In the genomic region with DNA sequence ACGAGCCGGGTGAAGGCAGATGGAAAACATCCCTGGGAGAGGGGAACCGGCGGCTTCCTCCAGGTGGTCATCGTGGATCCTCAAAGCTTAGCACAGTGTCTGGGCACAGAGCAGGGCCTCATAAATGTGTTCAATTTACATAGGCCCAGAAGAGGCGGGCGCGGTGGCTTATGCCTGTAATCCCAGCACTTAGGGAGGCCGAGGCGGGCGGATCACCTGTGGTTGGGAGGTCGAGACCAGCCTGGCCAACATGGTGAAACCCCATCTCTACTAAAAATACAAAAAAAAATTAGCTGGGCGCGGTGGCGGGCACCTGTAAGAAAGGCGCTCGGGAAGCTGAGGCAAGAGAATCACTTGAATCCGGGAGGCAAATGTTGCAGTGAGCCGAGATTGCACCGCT, we compare ENCODE assay signal across 6 cellular contexts.
DNase-seq lines count a peak whose midpoint lies in the region; FAIRE-seq and TF ChIP-seq lines count a peak whose summit lies in the region.
"Not testable (repeated sequence)": the region's sequence is repeated elsewhere in the genome, so short reads cannot be mapped to it uniquely, and the experiment has no call there.

No MANE protein-coding gene starts in this region.

- not testable (repeated sequence) for H3K4me3 Mint-ChIP-seq in Caco-2 (ENCODE audit: unreplicated experiment); neural crest cell

- H3K9ac ChIP-seq in NT2/D1 (ENCODE audit: insufficient read length, low read depth) (peak overlapping the region; percentile 11), H1 (replicated peaks in 1 of 4; ENCODE audit: extremely low read depth in 1 of 4, low read depth in 3 of 4, low read length in 3 of 4) (0 out of 7 replicates have a peak overlapping the region, but pooled peaks of 1 of the 4 experiments have one; percentile 34), neuronal stem cell (ENCODE audit: low read depth, low read length, poor library complexity) (peak overlapping the region; percentile 13)

- intact Hi-C loops in Caco-2 (cut with micrococcal nuclease; ENCODE audit: unreplicated experiment), result not testable (repeated sequence)

- H2BK15ac ChIP-seq in H1 (ENCODE audit: low read length), result not testable (repeated sequence)
- H2BK15ac ChIP-seq in neuronal stem cell (ENCODE audit: low read length), result peak overlapping the region; percentile 16

- not testable (repeated sequence) for H3K9me3 Mint-ChIP-seq in Caco-2 (ENCODE audit: unreplicated experiment); neural crest cell

- H3K79me2 ChIP-seq in H1 (ENCODE audit: control insufficient read depth in 1 of 2, insufficient read depth in 2 of 2, low read length in 2 of 2); hepatocyte: not testable (repeated sequence)

- DNase-seq in Caco-2; NT2/D1 (ENCODE audit: low read depth, low spot score); H1 (ENCODE audit: low read depth in 1 of 2, low spot score in 2 of 2); hepatocyte (ENCODE audit: low spot score); neural crest cell (ENCODE audit: low read depth, low spot score); neuronal stem cell (ENCODE audit: low spot score): not testable (repeated sequence)

- H3K36me3 ChIP-seq in Caco-2 (ENCODE audit: control insufficient read depth, insufficient read depth, low read length); NT2/D1 (ENCODE audit: insufficient read depth, insufficient read length, low read length); H1 (ENCODE audit: control insufficient read depth in 2 of 4, insufficient read depth in 4 of 4, low read length in 3 of 4); hepatocyte (replicated peaks; ENCODE audit: insufficient read depth, low read depth); neuronal stem cell (replicated peaks in 1 of 2; ENCODE audit: control insufficient read depth in 2 of 2, insufficient read depth in 2 of 2, low read length in 2 of 2): not testable (repeated sequence)

- not testable (repeated sequence) for H3K14ac ChIP-seq in H1 (ENCODE audit: insufficient read length); neuronal stem cell (ENCODE audit: low read length)

- H3K4me1 ChIP-seq in Caco-2, result peaks cover 19% of the 10 kb centered on the region
- H3K4me1 ChIP-seq in NT2/D1 (ENCODE audit: insufficient read depth, insufficient read length); H1 (replicated peaks in 1 of 4; ENCODE audit: control insufficient read depth in 3 of 4, insufficient read depth in 4 of 4, low read length in 3 of 4); hepatocyte (ENCODE audit: insufficient read depth); neuronal stem cell (ENCODE audit: control insufficient read depth in 2 of 2, insufficient read depth in 1 of 2, low read depth in 1 of 2, low read length in 2 of 2): not testable (repeated sequence)

- FAIRE-seq in H1 (lab: Jason Lieb, UNC), result not testable (repeated sequence)

- not testable (repeated sequence) for H3K79me1 ChIP-seq in H1 (ENCODE audit: low read depth, low read length); neuronal stem cell (ENCODE audit: low read depth, low read length)

- not testable (repeated sequence) for H3K4ac ChIP-seq in H1 (replicated peaks; ENCODE audit: insufficient read length, low read depth, low read length); neuronal stem cell (ENCODE audit: low read length)

- H3K27ac Mint-ChIP-seq in Caco-2 (ENCODE audit: unreplicated experiment), result peak overlapping the region; percentile 64
- peak overlapping the region; percentile 86 for H3K27ac Mint-ChIP-seq in neural crest cell (ENCODE audit: unreplicated experiment)

- H3K4me2 ChIP-seq in H1 (ENCODE audit: insufficient read depth in 1 of 2, low read depth in 2 of 2, low read length in 2 of 2); neuronal stem cell (ENCODE audit: insufficient read depth, low read length, poor library complexity, severe bottlenecking): not testable (repeated sequence)
- H3K4me2 ChIP-seq in hepatocyte, result peak overlapping the region; percentile 51

- TF ChIP-seq CTCF in Caco-2 (IDR thresholded peaks at IDR 0.05; ENCODE audit: insufficient read depth in 1 of 2, low read depth in 1 of 2, low read length in 1 of 2, severe bottlenecking in 1 of 2, unreplicated experiment in 1 of 2); H1 (IDR thresholded peaks at IDR 0.05; ENCODE audit: control extremely low read depth in 1 of 3, insufficient read depth in 1 of 3, low read depth in 1 of 3, low read length in 3 of 3); hepatocyte (IDR thresholded peaks at IDR 0.05; ENCODE audit: poor library complexity); neural crest cell (conservative IDR thresholded peaks at IDR 0.05): not testable (repeated sequence)

- not testable (repeated sequence) for H3K9me2 ChIP-seq in hepatocyte (replicated peaks; ENCODE audit: insufficient read depth)

- H2BK12ac ChIP-seq in H1 (ENCODE audit: low read depth, low read length), result 0 out of 2 replicates have a peak overlapping the region, but pooled peaks have one; percentile 75
- H2BK12ac ChIP-seq in neuronal stem cell (ENCODE audit: low read length), result not testable (repeated sequence)

- H3K18ac ChIP-seq in H1 (ENCODE audit: extremely low read depth, low read length); neuronal stem cell (ENCODE audit: low read length): not testable (repeated sequence)

- not testable (repeated sequence) for TF ChIP-seq POLR2A in H1 (IDR thresholded peaks at IDR 0.05; ENCODE audit: control extremely low read depth in 1 of 2, low read depth in 2 of 2, low read length in 2 of 2)

- POLR2A ChIA-PET in Caco-2 (lab: Charles Lee), result not testable (repeated sequence)
- POLR2A ChIA-PET in H1 (lab: Charles Lee; ENCODE audit: partially characterized antibody), result interaction anchor here (1.4 to 1.7 kb wide), 2 partner anchors 10 to 119 kb away, joined by 4 read pairs; no protein-coding TSS in a partner anchor

- not testable (repeated sequence) for H4K20me1 ChIP-seq in H1 (replicated peaks in 1 of 2; ENCODE audit: control insufficient read depth in 1 of 2, insufficient read depth in 2 of 2, low read length in 2 of 2); hepatocyte (ENCODE audit: insufficient read depth, poor library complexity, severe bottlenecking)

- not testable (repeated sequence) for H3K23ac ChIP-seq in H1 (ENCODE audit: insufficient read length); neuronal stem cell (ENCODE audit: low read depth, low read length, poor library complexity)

- not testable (repeated sequence) for H4K91ac ChIP-seq in H1 (replicated peaks; ENCODE audit: insufficient read length, low read length); neuronal stem cell (ENCODE audit: low read depth, low read length, poor library complexity)

- H2BK5ac ChIP-seq in H1 (ENCODE audit: low read depth, low read length), result peak overlapping the region; percentile 8; the same call in 1 of the 2 replicates
- H2BK5ac ChIP-seq in neuronal stem cell (ENCODE audit: low read length), result not testable (repeated sequence)

- H3K27ac ChIP-seq in H1 (ENCODE audit: low read depth, low read length); neuronal stem cell (replicated peaks; ENCODE audit: low read length): not testable (repeated sequence)
- peak overlapping the region; percentile 54 for H3K27ac ChIP-seq in hepatocyte

- not testable (repeated sequence) for H3K9me3 ChIP-seq in Caco-2; NT2/D1 (ENCODE audit: insufficient read depth, low read length); H1 (ENCODE audit: insufficient read depth in 2 of 2, low read depth in 1 of 2, low read length in 1 of 2); hepatocyte (ENCODE audit: low read depth); neuronal stem cell (replicated peaks in 1 of 2; ENCODE audit: control insufficient read depth in 2 of 2, insufficient read depth in 1 of 2, low read depth in 1 of 2, low read length in 2 of 2)

- H2BK120ac ChIP-seq in H1 (replicated peaks; ENCODE audit: low read depth, low read length); neuronal stem cell (ENCODE audit: low read depth, low read length): not testable (repeated sequence)

- H4K8ac ChIP-seq in H1 (ENCODE audit: extremely low read depth, insufficient read depth, low read length); neuronal stem cell (ENCODE audit: low read depth, low read length): not testable (repeated sequence)

- 96% methylated on average over 20 of the region's 20 CpGs; no CpG with 5 or more reads in 1 of the 2 experiments for WGBS in H1 (ENCODE audit: extremely low coverage in 1 of 2, insufficient coverage in 1 of 2, insufficient read length in 1 of 2, insufficient replicate concordance in 2 of 2, low coverage in 1 of 2, low lambda C conversion rate in 2 of 2, missing lambda C conversion rate in 1 of 2), 2 experiments
- 92% methylated on average over 20 of the region's 20 CpGs for WGBS in hepatocyte (ENCODE audit: low lambda C conversion rate, missing lambda C conversion rate)
- no CpG with 5 or more reads among the region's 20 CpGs for WGBS in neuronal stem cell (ENCODE audit: extremely low coverage in 2 of 2, insufficient read length in 2 of 2, insufficient replicate concordance in 1 of 2), 2 donors

- H2AFZ ChIP-seq in H1 (ENCODE audit: low read length); hepatocyte; neuronal stem cell (ENCODE audit: low read length): not testable (repeated sequence)

- H4K5ac ChIP-seq in H1 (ENCODE audit: insufficient read length, low read depth, low read length), result not testable (repeated sequence)

- H3K27me3 ChIP-seq in Caco-2 (replicated peaks; ENCODE audit: control insufficient read depth, insufficient read depth, low read length); NT2/D1 (ENCODE audit: insufficient read depth, insufficient read length); H1 (replicated peaks in 1 of 4; ENCODE audit: control insufficient read depth in 3 of 4, extremely low read depth in 1 of 4, insufficient read depth in 3 of 4, low read length in 3 of 4); hepatocyte: not testable (repeated sequence)
- peaks cover 0 to 13% (median 0%) of the 10 kb centered on the region in 3 experiments for H3K27me3 ChIP-seq in neuronal stem cell (ENCODE audit: control insufficient read depth in 3 of 3, insufficient read depth in 3 of 3, low read depth in 1 of 3, low read length in 3 of 3)

- not testable (repeated sequence) for H3K4me3 ChIP-seq in Caco-2 (ENCODE audit: low read depth, low read length); NT2/D1 (ENCODE audit: insufficient read length, low read depth); H1 (ENCODE audit: extremely low read depth in 1 of 4, insufficient read depth in 2 of 4, low read depth in 3 of 4, low read length in 4 of 4); hepatocyte; neuronal stem cell (ENCODE audit: low read length in 2 of 2)

- H3K56ac ChIP-seq in H1 (replicated peaks; ENCODE audit: insufficient read length, low read depth, low read length), result not testable (repeated sequence)

- H3K23me2 ChIP-seq in H1 (ENCODE audit: low read depth, low read length), result not testable (repeated sequence)

- TF ChIP-seq RAD21 in H1 (IDR thresholded peaks at IDR 0.05 in 1 of 2, conservative IDR thresholded peaks at IDR 0.05 in 1 of 2; ENCODE audit: low read depth in 2 of 2, low read length in 2 of 2), result not testable (repeated sequence)

- H2AK5ac ChIP-seq in H1 (ENCODE audit: low read depth, low read length); neuronal stem cell (ENCODE audit: low read depth, low read length): not testable (repeated sequence)

- peak overlapping the region; percentile 72; the same call in 1 of the 2 replicates for H2BK20ac ChIP-seq in H1 (ENCODE audit: low read length)

- not testable (repeated sequence) for H3K36me3 Mint-ChIP-seq in Caco-2 (ENCODE audit: insufficient read depth, unreplicated experiment); neural crest cell (ENCODE audit: low read depth)

- BruUV-seq in Caco-2 (replicated peaks; lab: Mats Ljungman, UMichigan), result not testable (repeated sequence)

- H3K4me1 Mint-ChIP-seq in Caco-2 (ENCODE audit: low read depth, unreplicated experiment) (peaks cover 15% of the 10 kb centered on the region), neural crest cell (peaks cover 11% of the 10 kb centered on the region)

- TF ChIP-seq EP300 in H1 (IDR thresholded peaks at IDR 0.05; ENCODE audit: borderline replicate concordance in 1 of 2, low read depth in 2 of 2, low read length in 2 of 2), result not testable (repeated sequence)

- H3K27me3 Mint-ChIP-seq in Caco-2 (ENCODE audit: insufficient read depth, unreplicated experiment); neural crest cell (ENCODE audit: low read depth): not testable (repeated sequence)

- CTCF ChIA-PET in Caco-2 (lab: Charles Lee), result not testable (repeated sequence)
- CTCF ChIA-PET in H1 (lab: Charles Lee; ENCODE audit: partially characterized antibody), result interaction anchor here (0.6 to 1.6 kb wide), 4 partner anchors 10 to 77 kb away, joined by 3 to 5 read pairs (median 4); no protein-coding TSS in a partner anchor
